Comparison of ENCODE assay signal across 9 cellular contexts in the genomic region with DNA sequence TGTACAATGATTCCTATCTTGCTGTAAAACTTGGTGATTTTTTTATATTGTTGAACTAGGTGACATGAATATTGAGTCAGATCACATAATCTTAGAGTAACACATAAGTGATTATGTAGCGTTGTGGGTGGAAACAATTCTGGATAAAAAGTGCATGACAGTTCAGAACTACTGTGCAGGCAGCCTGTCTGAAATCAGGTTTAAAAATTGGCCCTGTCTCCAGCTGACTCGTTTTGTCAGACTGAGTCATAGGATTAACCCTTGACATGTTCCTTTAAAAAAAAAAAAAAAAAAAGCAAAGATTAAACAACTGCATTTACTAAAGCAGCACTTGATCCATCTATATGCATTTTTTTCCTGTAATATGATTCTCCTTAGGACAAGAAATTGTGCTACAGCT.
DNase-seq lines count a peak whose midpoint lies in the region; ATAC-seq, FAIRE-seq and TF ChIP-seq lines count a peak whose summit lies in the region.
"Had no signal": no experiment of that assay in that cellular context is flagged by ENCODE, and none has a peak within 500 bp of the region (broad histone marks: within the 10 kb centered on the region; RNA-seq: fewer than 3 reads in every experiment).

No MANE protein-coding gene starts in this region.

- no peaks in the 10 kb centered on the region for H3K36me3 Mint-ChIP-seq in progenitor cell of endocrine pancreas (ENCODE audit: insufficient read depth)

- H3K27ac ChIP-seq in epithelial cell of prostate, result peak overlapping the region; percentile 3
- H3K27ac ChIP-seq: VCaP had no signal

- H3K27me3 Mint-ChIP-seq in progenitor cell of endocrine pancreas, result no peaks in the 10 kb centered on the region

- H3K4me3 Mint-ChIP-seq in progenitor cell of endocrine pancreas (ENCODE audit: low read depth), result no peak overlapping the region

- ATAC-seq in GM19455 (IDR thresholded peaks at IDR 0.05; ENCODE audit: unreplicated experiment), result no peak

- peaks cover 54% of the 10 kb centered on the region for H3K4me1 Mint-ChIP-seq in progenitor cell of endocrine pancreas (ENCODE audit: low read depth)

- peak; percentile 91 for FAIRE-seq in H54 (lab: Jason Lieb, UNC)

- H3K27ac Mint-ChIP-seq in progenitor cell of endocrine pancreas, result peak overlapping the region; percentile 11

- DNase-seq in H54 (ENCODE audit: insufficient read length, low spot score) (no peak), NCI-H82 (lab: John Stamatoyannopoulos, UW) (peak; percentile 72), epithelial cell of prostate (ENCODE audit: low read depth, low spot score) (peak; percentile 20), progenitor cell of endocrine pancreas (ENCODE audit: low spot score, unreplicated experiment) (no peak), ecto neural progenitor cell (ENCODE audit: low spot score) (no peak)
- no peak for DNase-seq in stimulated activated naive CD4-positive, alpha-beta T cell treated with Interleukin-2 at 50 U/mL for 16 hours (lab: John Stamatoyannopoulos, UW)
- DNase-seq: esophagus squamous epithelium had no signal

- H3K9me3 Mint-ChIP-seq in progenitor cell of endocrine pancreas (ENCODE audit: low read depth), result no peaks in the 10 kb centered on the region

- no peak for TF ChIP-seq POLR2A in H54 (IDR thresholded peaks at IDR 0.05; ENCODE audit: low read depth, low read length)

- no peak for TF ChIP-seq CTCF in progenitor cell of endocrine pancreas (IDR thresholded peaks at IDR 0.05; ENCODE audit: unreplicated experiment)

Comparison
In these comparisons a context has a peak if more than half of its experiments do, and no peak if none do; other contexts are left out.
1. DNase-seq: peak in NCI-H82 (single experiment) and epithelial cell of prostate (single experiment); none in H54 (single experiment), progenitor cell of endocrine pancreas (single experiment), stimulated activated naive CD4-positive, alpha-beta T cell treated with Interleukin-2 at 50 U/mL for 16 hours (single experiment) and ecto neural progenitor cell (single experiment).